20 cellular contexts compared by ENCODE assay signal in the genomic region with DNA sequence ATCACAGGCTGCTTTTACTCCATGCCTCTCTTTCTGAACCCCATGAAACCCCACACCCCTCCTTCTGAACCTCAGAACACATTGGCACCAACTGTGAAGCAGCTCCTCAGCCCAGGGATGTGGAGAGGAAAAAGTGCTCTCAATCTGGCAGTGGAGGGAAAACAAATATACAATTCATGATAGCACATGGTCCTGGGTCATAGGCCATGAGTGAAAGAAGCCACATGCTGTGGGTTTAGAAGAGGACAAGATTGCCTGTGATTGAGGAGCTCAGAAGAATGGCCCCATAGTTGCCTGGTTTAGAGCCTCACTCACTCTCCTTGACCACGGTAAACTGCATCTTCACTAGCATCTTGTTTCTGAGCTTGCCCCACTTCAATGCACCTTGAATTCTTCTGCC.
DNase-seq lines count a peak whose midpoint lies in the region; ATAC-seq and TF ChIP-seq lines count a peak whose summit lies in the region.
"Had no signal": no experiment of that assay in that cellular context is flagged by ENCODE, and none has a peak within 500 bp of the region (broad histone marks: within the 10 kb centered on the region; RNA-seq: fewer than 3 reads in every experiment).

No MANE protein-coding gene starts in this region.

- no peak for TF ChIP-seq CTCF in C4-2B (conservative IDR thresholded peaks at IDR 0.05)
- TF ChIP-seq CTCF in HFFc6 (IDR thresholded peaks at IDR 0.05): no peak
- TF ChIP-seq CTCF in choroid plexus epithelial cell (conservative IDR thresholded peaks at IDR 0.05; ENCODE audit: low read depth, low read length): no peak
- TF ChIP-seq CTCF in nephron (IDR thresholded peaks at IDR 0.05; ENCODE audit: unreplicated experiment in 3 of 3): no peak

- H3K27me3 Mint-ChIP-seq in HFFc6 (ENCODE audit: insufficient read depth) (no peaks in the 10 kb centered on the region; the same call in 1 of the 2 replicates), nephron (ENCODE audit: low read depth) (peaks cover 2% of the 10 kb centered on the region)
- H3K27me3 Mint-ChIP-seq: central memory CD8-positive, alpha-beta T cell; stimulated activated memory B cell treated with anti-CD40 and anti-IgM and Interleukin-4, amounts not matched to agents 10 μg/mL and 1 μg/mL and 100 μg/mL, for 72 hours had no signal

- peak overlapping the region; percentile 93 for H3K27ac ChIP-seq in C4-2B
- H3K27ac ChIP-seq: upper lobe of right lung had no signal

- peaks cover 79% of the 10 kb centered on the region for H3K4me1 Mint-ChIP-seq in HFFc6 (ENCODE audit: low read depth)
- H3K4me1 Mint-ChIP-seq in nephron: peaks cover 43% of the 10 kb centered on the region
- H3K4me1 Mint-ChIP-seq: central memory CD8-positive, alpha-beta T cell; stimulated activated memory B cell treated with anti-CD40 and anti-IgM and Interleukin-4, amounts not matched to agents 10 μg/mL and 1 μg/mL and 100 μg/mL, for 72 hours had no signal

- no peak for ATAC-seq in HG02642 (IDR thresholded peaks at IDR 0.05; ENCODE audit: poor library complexity, unreplicated experiment)
- no peak for ATAC-seq in HG03521 (IDR thresholded peaks at IDR 0.05; ENCODE audit: unreplicated experiment)
- ATAC-seq in HG02870 (IDR thresholded peaks at IDR 0.05; ENCODE audit: unreplicated experiment): no peak
- no peak for ATAC-seq in GM21360 (IDR thresholded peaks at IDR 0.05; ENCODE audit: unreplicated experiment)
- ATAC-seq: effector memory CD8-positive, alpha-beta T cell; HCT116; stimulated activated memory B cell treated with anti-CD40 and anti-IgM and Interleukin-4, amounts not matched to agents 10 μg/mL and 1 μg/mL and 100 μg/mL, for 72 hours had no signal

- H3K4me3 ChIP-seq in choroid plexus epithelial cell (ENCODE audit: low read depth, low read length): no peak overlapping the region
- H3K4me3 ChIP-seq: upper lobe of right lung had no signal

- H3K4me3 Mint-ChIP-seq in HFFc6 (no peak overlapping the region), nephron (no peak overlapping the region)
- H3K4me3 Mint-ChIP-seq: activated CD4-positive, alpha-beta T cell treated with anti-CD3 and anti-CD28 coated beads, Interleukin-2, amount 10 ng/mL, durations not matched to agents 7 days and 5 days; central memory CD8-positive, alpha-beta T cell; effector memory CD8-positive, alpha-beta T cell; nephron progenitor cell; stimulated activated memory B cell treated with anti-CD40 and anti-IgM and Interleukin-4, amounts not matched to agents 10 μg/mL and 1 μg/mL and 100 μg/mL, for 72 hours had no signal

- DNase-seq in HFFc6 (no peak), choroid plexus epithelial cell (ENCODE audit: low read depth) (peak; percentile 66)
- DNase-seq: activated CD4-positive, alpha-beta T cell treated with anti-CD3 and anti-CD28 coated beads, Interleukin-2, amount 10 ng/mL, durations not matched to agents 7 days and 5 days; activated gamma-delta T cell treated with Interleukin-2 at 50 U/mL for 16 hours; effector memory CD8-positive, alpha-beta T cell; GDM1; Kasumi-1; mesendoderm; NCI-H82; nephron progenitor cell; upper lobe of right lung had no signal

- H3K27ac Mint-ChIP-seq in HFFc6: peak overlapping the region; percentile 77
- H3K27ac Mint-ChIP-seq in nephron: peak overlapping the region; percentile 8 to 50 (median 25)
- H3K27ac Mint-ChIP-seq: activated CD4-positive, alpha-beta T cell treated with anti-CD3 and anti-CD28 coated beads, Interleukin-2, amount 10 ng/mL, durations not matched to agents 7 days and 5 days; effector memory CD8-positive, alpha-beta T cell; nephron progenitor cell; stimulated activated memory B cell treated with anti-CD40 and anti-IgM and Interleukin-4, amounts not matched to agents 10 μg/mL and 1 μg/mL and 100 μg/mL, for 72 hours had no signal

- H3K36me3 Mint-ChIP-seq in HFFc6 (ENCODE audit: low read depth) (peaks cover 14% of the 10 kb centered on the region), nephron (ENCODE audit: low read depth) (no peaks in the 10 kb centered on the region)
- H3K36me3 Mint-ChIP-seq: stimulated activated memory B cell treated with anti-CD40 and anti-IgM and Interleukin-4, amounts not matched to agents 10 μg/mL and 1 μg/mL and 100 μg/mL, for 72 hours had no signal

- H3K9me3 Mint-ChIP-seq in HFFc6: no peaks in the 10 kb centered on the region
- no peaks in the 10 kb centered on the region for H3K9me3 Mint-ChIP-seq in nephron
- H3K9me3 Mint-ChIP-seq: activated CD4-positive, alpha-beta T cell treated with anti-CD3 and anti-CD28 coated beads, Interleukin-2, amount 10 ng/mL, durations not matched to agents 7 days and 5 days; central memory CD8-positive, alpha-beta T cell; effector memory CD8-positive, alpha-beta T cell; nephron progenitor cell; stimulated activated memory B cell treated with anti-CD40 and anti-IgM and Interleukin-4, amounts not matched to agents 10 μg/mL and 1 μg/mL and 100 μg/mL, for 72 hours had no signal
